Comparison of ENCODE assay signal across 19 cellular contexts in genomic region chr6:10681795-10682194, GRCh38. TPM values are rescaled to one million over a fixed set of nuclear protein-coding genes. Genes with fewer than 3 reads are reported as not detected.
A peak's percentile ranks its signal among the peaks of the same experiment; 100 is the strongest.
DNase-seq lines count a peak whose midpoint lies in the region; ATAC-seq lines count a peak whose summit lies in the region.
"Had no signal": no experiment of that assay in that cellular context is flagged by ENCODE, and none has a peak within 500 bp of the region (broad histone marks: within the 10 kb centered on the region; RNA-seq: fewer than 3 reads in every experiment).

No MANE protein-coding gene starts in this region.

- H3K27me3 Mint-ChIP-seq in activated naive CD8-positive, alpha-beta T cell treated with anti-CD3 and anti-CD28 coated beads for 36 hours, result no peaks in the 10 kb centered on the region
- peaks cover 2% of the 10 kb centered on the region for H3K27me3 Mint-ChIP-seq in activated naive CD8-positive, alpha-beta T cell treated with anti-CD3 and anti-CD28 coated beads, Interleukin-2, amount 50 U/mL, for 24 hours
- H3K27me3 Mint-ChIP-seq in stimulated activated naive CD8-positive, alpha-beta T cell treated with anti-CD3 and anti-CD28 coated beads, Interleukin-15, Interleukin-2, amounts not matched to agents 100 ng/mL and 50 ng/mL, for 24 hours, result peaks cover 3% of the 10 kb centered on the region

- no peaks in the 10 kb centered on the region for H3K36me3 ChIP-seq in mesendoderm (ENCODE audit: control insufficient read depth, insufficient read depth, low read length)
- H3K36me3 ChIP-seq: BLaER1 had no signal

- H3K79me1 ChIP-seq in mesendoderm (ENCODE audit: low read length), result no peaks in the 10 kb centered on the region

- H3K79me2 ChIP-seq in mesendoderm (ENCODE audit: control insufficient read depth, insufficient read depth, low read length), result no peaks in the 10 kb centered on the region

- peak overlapping the region; percentile 80 for H3K27ac Mint-ChIP-seq in activated naive CD8-positive, alpha-beta T cell treated with anti-CD3 and anti-CD28 coated beads for 36 hours
- H3K27ac Mint-ChIP-seq in activated naive CD8-positive, alpha-beta T cell treated with anti-CD3 and anti-CD28 coated beads, Interleukin-2, amount 50 U/mL, for 24 hours, result no peak overlapping the region
- H3K27ac Mint-ChIP-seq in stimulated activated naive CD8-positive, alpha-beta T cell treated with anti-CD3 and anti-CD28 coated beads, Interleukin-15, Interleukin-2, amounts not matched to agents 100 ng/mL and 50 ng/mL, for 24 hours, result peak overlapping the region; percentile 5
- H3K27ac Mint-ChIP-seq: HFFc6 had no signal

- peaks cover 53% of the 10 kb centered on the region for H3K4me1 Mint-ChIP-seq in activated naive CD8-positive, alpha-beta T cell treated with anti-CD3 and anti-CD28 coated beads for 36 hours
- H3K4me1 Mint-ChIP-seq in activated naive CD8-positive, alpha-beta T cell treated with anti-CD3 and anti-CD28 coated beads, Interleukin-2, amount 50 U/mL, for 24 hours, result peaks cover 48% of the 10 kb centered on the region
- H3K4me1 Mint-ChIP-seq in stimulated activated naive CD8-positive, alpha-beta T cell treated with anti-CD3 and anti-CD28 coated beads, Interleukin-15, Interleukin-2, amounts not matched to agents 100 ng/mL and 50 ng/mL, for 24 hours (ENCODE audit: low read depth), result peaks cover 42% of the 10 kb centered on the region

- ATAC-seq in activated naive CD8-positive, alpha-beta T cell treated with anti-CD3 and anti-CD28 coated beads, Interleukin-2, amount 50 U/mL, for 24 hours, result no peak
- no peak for ATAC-seq in stimulated activated naive CD8-positive, alpha-beta T cell treated with anti-CD3 and anti-CD28 coated beads, Interleukin-15, Interleukin-2, amounts not matched to agents 100 U/mL and 50 U/mL, for 24 hours
- ATAC-seq: CD8-positive, alpha-beta T cell; GM12878; HCT116 had no signal

- H2BK15ac ChIP-seq in mesendoderm (replicated peaks; ENCODE audit: low read depth), result peak overlapping the region; percentile 11

- H3K4me2 ChIP-seq in mesendoderm (ENCODE audit: low read length), result no peak overlapping the region
- H3K4me2 ChIP-seq: BLaER1 had no signal

- H3K27me3 ChIP-seq in mesendoderm (ENCODE audit: insufficient read depth, low read length, poor library complexity), result no peaks in the 10 kb centered on the region
- H3K27me3 ChIP-seq: BLaER1 had no signal

- H4K5ac ChIP-seq in mesendoderm (ENCODE audit: low read length), result no peak overlapping the region

- no peak overlapping the region for H2BK120ac ChIP-seq in mesendoderm (ENCODE audit: low read depth, low read length)

- no peak overlapping the region for H3K18ac ChIP-seq in mesendoderm (ENCODE audit: low read length)

- H3K56ac ChIP-seq in mesendoderm (ENCODE audit: low read length), result no peak overlapping the region

- H3K4ac ChIP-seq in mesendoderm (ENCODE audit: low read depth, low read length), result no peak overlapping the region

- DNase-seq in activated naive CD8-positive, alpha-beta T cell treated with anti-CD3 and anti-CD28 coated beads for 36 hours, result no peak
- DNase-seq in activated naive CD8-positive, alpha-beta T cell treated with anti-CD3 and anti-CD28 coated beads, Interleukin-2, amount 50 U/mL, for 24 hours, result no peak
- DNase-seq in stimulated activated naive CD8-positive, alpha-beta T cell treated with anti-CD3 and anti-CD28 coated beads, Interleukin-15, Interleukin-2, amounts not matched to agents 100 U/mL and 50 U/mL, for 24 hours, result no peak
- peak; percentile 54 for DNase-seq in mesendoderm
- DNase-seq in substantia nigra (lab: John Stamatoyannopoulos, UW), result no peak
- DNase-seq in GM03348 (ENCODE audit: low spot score), result no peak
- DNase-seq: 8988T; Calu3; CD8-positive, alpha-beta T cell; DMS79 treated with DMSO at 0.1 percent for 48 hours; GF-D8; GOT3; H7; HFFc6 had no signal

- WGBS in mesendoderm (ENCODE audit: extremely low coverage, insufficient coverage, low lambda C conversion rate), result no CpG with 5 or more reads among the region's 3 CpGs

- H3K36me3 Mint-ChIP-seq in activated naive CD8-positive, alpha-beta T cell treated with anti-CD3 and anti-CD28 coated beads for 36 hours, result peaks cover 23% of the 10 kb centered on the region
- no peaks in the 10 kb centered on the region for H3K36me3 Mint-ChIP-seq in activated naive CD8-positive, alpha-beta T cell treated with anti-CD3 and anti-CD28 coated beads, Interleukin-2, amount 50 U/mL, for 24 hours (ENCODE audit: low read depth)
- H3K36me3 Mint-ChIP-seq in stimulated activated naive CD8-positive, alpha-beta T cell treated with anti-CD3 and anti-CD28 coated beads, Interleukin-15, Interleukin-2, amounts not matched to agents 100 ng/mL and 50 ng/mL, for 24 hours (ENCODE audit: low read depth), result no peaks in the 10 kb centered on the region
- H3K36me3 Mint-ChIP-seq: CD8-positive, alpha-beta T cell had no signal

- H3K9ac ChIP-seq in mesendoderm (ENCODE audit: low read length), result no peak overlapping the region
- H3K9ac ChIP-seq: BLaER1 had no signal

- peak overlapping the region; percentile 48 for H3K27ac ChIP-seq in mesendoderm (ENCODE audit: low read depth, low read length)
- H3K27ac ChIP-seq in substantia nigra (ENCODE audit: low read depth, low read length, poor library complexity, severe bottlenecking), result no peak overlapping the region
- H3K27ac ChIP-seq: BLaER1, HL-60 had no signal

- no peak overlapping the region for H3K23ac ChIP-seq in mesendoderm (ENCODE audit: low read length)

- no peak overlapping the region for H4K8ac ChIP-seq in mesendoderm (ENCODE audit: low read depth, low read length)

- H3K4me3 Mint-ChIP-seq in activated naive CD8-positive, alpha-beta T cell treated with anti-CD3 and anti-CD28 coated beads for 36 hours, result no peak overlapping the region
- no peak overlapping the region for H3K4me3 Mint-ChIP-seq in activated naive CD8-positive, alpha-beta T cell treated with anti-CD3 and anti-CD28 coated beads, Interleukin-2, amount 50 U/mL, for 24 hours
- H3K4me3 Mint-ChIP-seq in stimulated activated naive CD8-positive, alpha-beta T cell treated with anti-CD3 and anti-CD28 coated beads, Interleukin-15, Interleukin-2, amounts not matched to agents 100 ng/mL and 50 ng/mL, for 24 hours, result no peak overlapping the region
- H3K4me3 Mint-ChIP-seq: CD8-positive, alpha-beta T cell; HFFc6 had no signal

- H3K9me3 Mint-ChIP-seq in activated naive CD8-positive, alpha-beta T cell treated with anti-CD3 and anti-CD28 coated beads for 36 hours, result peaks cover 1% of the 10 kb centered on the region
- no peaks in the 10 kb centered on the region for H3K9me3 Mint-ChIP-seq in activated naive CD8-positive, alpha-beta T cell treated with anti-CD3 and anti-CD28 coated beads, Interleukin-2, amount 50 U/mL, for 24 hours
- H3K9me3 Mint-ChIP-seq in stimulated activated naive CD8-positive, alpha-beta T cell treated with anti-CD3 and anti-CD28 coated beads, Interleukin-15, Interleukin-2, amounts not matched to agents 100 ng/mL and 50 ng/mL, for 24 hours, result no peaks in the 10 kb centered on the region
- H3K9me3 Mint-ChIP-seq: CD8-positive, alpha-beta T cell; HFFc6 had no signal

- H3K4me1 ChIP-seq in mesendoderm (ENCODE audit: control insufficient read depth, low read depth, low read length), result peaks cover 2% of the 10 kb centered on the region
- H3K4me1 ChIP-seq: BLaER1 had no signal

- no peak overlapping the region for H2AK5ac ChIP-seq in mesendoderm (ENCODE audit: low read length)

- H2BK5ac ChIP-seq in mesendoderm (ENCODE audit: low read length), result no peak overlapping the region

- H3K4me3 ChIP-seq in mesendoderm (ENCODE audit: low read length), result no peak overlapping the region
- H3K4me3 ChIP-seq: BLaER1, GM12878 had no signal

RNA-seq across cellular contexts. Expression of gene C6orf52, which starts 12.6 kb away (rescaled TPM):
- 1 to 10 TPM; 5.7 to 6.3 TPM for total RNA-seq in activated naive CD8-positive, alpha-beta T cell treated with anti-CD3 and anti-CD28 coated beads for 36 hours
- polyA plus RNA-seq in mesendoderm (2013, experiment 1 of 2), result 2.3 TPM
- polyA plus RNA-seq in mesendoderm (2013, experiment 2 of 2), result 2.0 TPM
- total RNA-seq: Calu3; CD8-positive, alpha-beta T cell; HFFc6 had no signal

RNA-seq across cellular contexts. Expression of gene PAK1IP1, which starts 13.0 kb away (rescaled TPM):
- 10 to 100 TPM; 58.5 to 60.2 TPM for total RNA-seq in activated naive CD8-positive, alpha-beta T cell treated with anti-CD3 and anti-CD28 coated beads for 36 hours
- 84.9 TPM for polyA plus RNA-seq in mesendoderm (2013, experiment 1 of 2)
- 92.9 TPM for polyA plus RNA-seq in mesendoderm (2013, experiment 2 of 2)

RNA-seq across cellular contexts. Expression of gene TMEM14C, which starts 41.1 kb away (rescaled TPM):
- 10 to 100 TPM; 67.0 to 70.7 TPM for total RNA-seq in activated naive CD8-positive, alpha-beta T cell treated with anti-CD3 and anti-CD28 coated beads for 36 hours
- 183 TPM for polyA plus RNA-seq in mesendoderm (2013, experiment 1 of 2)
- polyA plus RNA-seq in mesendoderm (2013, experiment 2 of 2), result 184 TPM
